19 cellular contexts compared by ENCODE assay signal in genomic region chr5:157710431-157710830, GRCh38. TPM values are rescaled to one million over a fixed set of nuclear protein-coding genes. Genes with fewer than 3 reads are reported as not detected.
DNase-seq lines count a peak whose midpoint lies in the region; ATAC-seq, FAIRE-seq and TF ChIP-seq lines count a peak whose summit lies in the region.
"Had no signal": no experiment of that assay in that cellular context is flagged by ENCODE, and none has a peak within 500 bp of the region (broad histone marks: within the 10 kb centered on the region; RNA-seq: fewer than 3 reads in every experiment).

No MANE protein-coding gene starts in this region.

- H3K4me2 ChIP-seq in IMR-90 (ENCODE audit: low read depth, low read length) = no peak overlapping the region
- H3K4me2 ChIP-seq in osteoblast (ENCODE audit: insufficient read depth, low read length) = peak overlapping the region; percentile 78
- H3K4me2 ChIP-seq: BLaER1 treated with 17β-estradiol and CSF1 and Interleukin-3, amounts not matched to agents 10 nM and 100 nM; KMS-11 had no signal

- H3K4me1 ChIP-seq in ACC112 (ENCODE audit: control insufficient read depth, insufficient read depth, low read length, unreplicated experiment) = peaks cover 11% of the 10 kb centered on the region
- peaks cover 2% of the 10 kb centered on the region; the same call in 1 of the 2 replicates for H3K4me1 ChIP-seq in IMR-90 (ENCODE audit: control insufficient read depth, insufficient read depth, low read length)
- peaks cover 32% of the 10 kb centered on the region for H3K4me1 ChIP-seq in osteoblast (ENCODE audit: insufficient read depth, low read length)
- H3K4me1 ChIP-seq: BLaER1 treated with 17β-estradiol and CSF1 and Interleukin-3, amounts not matched to agents 10 nM and 100 nM had no signal

- no peak overlapping the region for H2BK120ac ChIP-seq in IMR-90 (ENCODE audit: low read depth, low read length)

- H2AFZ ChIP-seq in ACC112 (ENCODE audit: low read length, unreplicated experiment) (no peak overlapping the region), IMR-90 (replicated peaks; ENCODE audit: low read length, poor library complexity) (no peak overlapping the region), osteoblast (ENCODE audit: low read length) (no peak overlapping the region)

- no peak for TF ChIP-seq CTCF in IMR-90 (conservative IDR thresholded peaks at IDR 0.05; ENCODE audit: low read depth, low read length)
- TF ChIP-seq CTCF in astrocyte of the spinal cord (IDR thresholded peaks at IDR 0.05; ENCODE audit: low read depth, low read length) = no peak
- TF ChIP-seq CTCF in osteoblast (IDR thresholded peaks at IDR 0.05; ENCODE audit: extremely low read depth, low read depth, low read length) = no peak

- H4K91ac ChIP-seq in IMR-90 (ENCODE audit: insufficient read depth, low read depth, low read length) = no peak overlapping the region; the same call in 1 of the 2 replicates

- BruUV-seq in IMR-90 (replicated peaks; lab: Mats Ljungman, UMichigan) = no TSS peak

- CTCF ChIA-PET in IMR-90 (lab: Yijun Ruan, JAX) = interaction anchor here (0.6 kb wide), 1 partner anchor 563 kb away, joined by 3 read pairs; no protein-coding TSS in a partner anchor

- in situ Hi-C loops in IMR-90 (cut with MboI; ENCODE audit: low sequenced_read_pairs) = loop anchor here (10.0 kb wide), 2 partner anchors 206 to 356 kb away; no protein-coding TSS in a partner anchor
- in situ Hi-C loops in astrocyte of the spinal cord (cut with HindIII; ENCODE audit: low sequenced_read_pairs) = no loop called here

- no peak for ATAC-seq in IMR-90 (ENCODE audit: low read depth)
- ATAC-seq: CD8-positive, alpha-beta T cell had no signal

- H3K36me3 ChIP-seq in ACC112 (ENCODE audit: insufficient read depth, low read length) (no peaks in the 10 kb centered on the region), IMR-90 (ENCODE audit: control insufficient read depth, insufficient read depth, low read length) (no peaks in the 10 kb centered on the region), osteoblast (ENCODE audit: insufficient read depth, low read length) (no peaks in the 10 kb centered on the region)
- H3K36me3 ChIP-seq: BLaER1 treated with 17β-estradiol and CSF1 and Interleukin-3, amounts not matched to agents 10 nM and 100 nM had no signal

- H3K9me3 ChIP-seq in IMR-90 (ENCODE audit: control insufficient read depth, insufficient read depth, low read length) (no peaks in the 10 kb centered on the region), osteoblast (ENCODE audit: low read depth, low read length) (no peaks in the 10 kb centered on the region)
- H3K9me3 ChIP-seq: BLaER1 treated with 17β-estradiol and CSF1 and Interleukin-3, amounts not matched to agents 10 nM and 100 nM had no signal

- H2AK9ac ChIP-seq in IMR-90 (replicated peaks; ENCODE audit: low read depth, low read length, poor library complexity) = no peak overlapping the region

- WGBS in IMR-90 (ENCODE audit: extremely low coverage in 2 of 2, insufficient read length in 1 of 2), 2 experiments = no CpG with 5 or more reads among the region's 3 CpGs

- TF ChIP-seq RAD21 in IMR-90 (IDR thresholded peaks at IDR 0.05; ENCODE audit: low read length) = no peak

- no peak overlapping the region for H3K4ac ChIP-seq in IMR-90 (ENCODE audit: low read depth, low read length)

- H4K5ac ChIP-seq in IMR-90 (ENCODE audit: low read depth, low read length) = no peak overlapping the region

- H2AK5ac ChIP-seq in IMR-90 (ENCODE audit: low read depth, low read length) = no peak overlapping the region

- H3K27ac ChIP-seq in ACC112 (ENCODE audit: low read depth, low read length) (peak overlapping the region; percentile 76), IMR-90 (ENCODE audit: insufficient read depth, low read length) (no peak overlapping the region), osteoblast (ENCODE audit: low read depth, low read length) (peak overlapping the region; percentile 73)
- H3K27ac ChIP-seq: BLaER1 treated with 17β-estradiol and CSF1 and Interleukin-3, amounts not matched to agents 10 nM and 100 nM; KMS-11 had no signal

- peak overlapping the region; percentile 60 for H2BK5ac ChIP-seq in IMR-90 (ENCODE audit: low read depth, low read length, poor library complexity, severe bottlenecking)

- H3K9ac ChIP-seq in IMR-90 (ENCODE audit: low read depth, low read length) = no peak overlapping the region
- H3K9ac ChIP-seq: BLaER1 treated with 17β-estradiol and CSF1 and Interleukin-3, amounts not matched to agents 10 nM and 100 nM; KMS-11 had no signal

- no peak overlapping the region for H3K23ac ChIP-seq in IMR-90 (ENCODE audit: low read depth, low read length)

- dilution Hi-C loops in IMR-90 (cut with HindIII; ENCODE audit: low sequenced_read_pairs, unreplicated experiment) = no loop called here

- no peak for DNase-seq in IMR-90
- peak; percentile 13 for DNase-seq in astrocyte of the spinal cord (ENCODE audit: low read depth, low spot score)
- DNase-seq in osteoblast (ENCODE audit: insufficient read length, low spot score, missing footprints) = no peak
- no peak for DNase-seq in HTR-8/SVneo (ENCODE audit: insufficient read length, low spot score)
- DNase-seq in SIG-M5 treated with dmso at 0.1 percent for 504 hours (lab: John Stamatoyannopoulos, UW; ENCODE audit: unreplicated experiment) = no peak
- no peak for DNase-seq in UCSD-AML1 (lab: John Stamatoyannopoulos, UW; ENCODE audit: unreplicated experiment)
- DNase-seq: Calu3; CD8-positive, alpha-beta T cell; DMS53; NCI-H1417; NCI-H187; NCI-H2107; NCI-H524 treated with DMSO at 0.1 percent for 48 hours had no signal

- H4K20me1 ChIP-seq in IMR-90 (ENCODE audit: insufficient read depth, low read length) (no peaks in the 10 kb centered on the region), osteoblast (ENCODE audit: insufficient read depth, low read length) (no peaks in the 10 kb centered on the region)
- H4K20me1 ChIP-seq: BLaER1 treated with 17β-estradiol and CSF1 and Interleukin-3, amounts not matched to agents 10 nM and 100 nM had no signal

- H2BK15ac ChIP-seq in IMR-90 (ENCODE audit: low read depth, low read length) = no peak overlapping the region; the same call in 2 of the 3 replicates

- H3K27me3 ChIP-seq in ACC112 (ENCODE audit: insufficient read depth, low read length) (no peaks in the 10 kb centered on the region), IMR-90 (ENCODE audit: control insufficient read depth, insufficient read depth, low read length) (no peaks in the 10 kb centered on the region), osteoblast (ENCODE audit: insufficient read depth, low read length) (no peaks in the 10 kb centered on the region)
- H3K27me3 ChIP-seq: BLaER1 treated with 17β-estradiol and CSF1 and Interleukin-3, amounts not matched to agents 10 nM and 100 nM had no signal

- H3K14ac ChIP-seq in IMR-90 (replicated peaks; ENCODE audit: low read depth, low read length) = no peak overlapping the region

- intact Hi-C loops in IMR-90 (cut with micrococcal nuclease) = loop anchor here (10.0 kb wide), 1 partner anchor 206 kb away; no protein-coding TSS in a partner anchor

- H3K79me1 ChIP-seq in IMR-90 (ENCODE audit: low read depth in 1 of 2, low read length in 2 of 2) = no peaks in the 10 kb centered on the region

- no peak for TF ChIP-seq POLR2A in IMR-90 (IDR thresholded peaks at IDR 0.05; ENCODE audit: low read depth, low read length)

- no peak overlapping the region; a peak in 2 of 4 replicates for H4K8ac ChIP-seq in IMR-90 (ENCODE audit: low read depth in 2 of 2, low read length in 2 of 2)

- H3K9me1 ChIP-seq in IMR-90 (ENCODE audit: insufficient read depth, low read length) = peaks cover 5% of the 10 kb centered on the region

- H3K56ac ChIP-seq in IMR-90 (ENCODE audit: extremely low read depth, insufficient read depth, low read length) = 0 out of 2 replicates have a peak overlapping the region, but pooled peaks have one; percentile 28

- H3K4me3 ChIP-seq in ACC112 (ENCODE audit: low read depth, low read length) (0 out of 2 replicates have a peak overlapping the region, but pooled peaks have one; percentile 25), IMR-90 (ENCODE audit: insufficient read depth, low read depth, low read length) (no peak overlapping the region), astrocyte of the spinal cord (ENCODE audit: low read depth, low read length) (no peak overlapping the region), osteoblast (ENCODE audit: insufficient read depth, low read length) (no peak overlapping the region)
- H3K4me3 ChIP-seq: BLaER1 treated with 17β-estradiol and CSF1 and Interleukin-3, amounts not matched to agents 10 nM and 100 nM had no signal

- POLR2A ChIA-PET in IMR-90 (lab: Charles Lee; ENCODE audit: unreplicated experiment) = no interaction called here

- H3K79me2 ChIP-seq in ACC112 (ENCODE audit: control insufficient read depth, insufficient read depth, low read length, unreplicated experiment) = no peaks in the 10 kb centered on the region
- H3K79me2 ChIP-seq in osteoblast (ENCODE audit: insufficient read depth, low read length) = no peaks in the 10 kb centered on the region

- peak overlapping the region; percentile 52; the same call in 1 of the 2 replicates for H2BK20ac ChIP-seq in IMR-90 (ENCODE audit: low read depth, low read length)

- no peak for FAIRE-seq in HTR-8/SVneo (lab: Jason Lieb, UNC)
- FAIRE-seq: GM12891 had no signal

- H3K18ac ChIP-seq in IMR-90 (ENCODE audit: low read depth, low read length) = no peak overlapping the region

TF ChIP-seq in IMR-90, 13 proteins besides CTCF, POLR2A, EP300 and RAD21 (continues in another document):
- no peak for TF ChIP-seq RFX5 (IDR thresholded peaks at IDR 0.05; ENCODE audit: low read depth, low read length)
- no peak for TF ChIP-seq FOS (IDR thresholded peaks at IDR 0.05; ENCODE audit: low read depth, low read length)
- TF ChIP-seq NFE2L2 (IDR thresholded peaks at IDR 0.05; ENCODE audit: low read depth, low read length) = no peak

RNA-seq across cellular contexts. Expression of gene THG1L, which starts 20.8 kb away (rescaled TPM):
- total RNA-seq in IMR-90 (2012; rRNA removed) (20.4 and 32.5 TPM in 2 replicates), osteoblast (27.9 and 30.6 TPM in 2 replicates)
- polyA plus RNA-seq in IMR-90 (2012; rRNA removed) = 12.8 and 15.2 TPM in 2 replicates
- polyA plus RNA-seq in IMR-90 (2012; cell fraction: cytosol; rRNA removed) = 5.4 and 8.9 TPM in 2 replicates
- 7.5 and 15.6 TPM in 2 replicates for polyA plus RNA-seq in IMR-90 (2012; cell fraction: nucleus; rRNA removed; ENCODE audit: low replicate concordance)

RNA-seq across cellular contexts. Expression of gene LSM11, which starts 33.1 kb away (rescaled TPM):
- 3.0 and 3.9 TPM in 2 replicates for total RNA-seq in IMR-90 (2012; rRNA removed)
- 0.92 and 1.4 TPM in 2 replicates for polyA plus RNA-seq in IMR-90 (2012; rRNA removed)
- polyA plus RNA-seq in IMR-90 (2012; cell fraction: cytosol; rRNA removed) = 0.30 and 0.45 TPM in 2 replicates
- 0.65 and 3.0 TPM in 2 replicates for polyA plus RNA-seq in IMR-90 (2012; cell fraction: nucleus; rRNA removed; ENCODE audit: low replicate concordance)
- total RNA-seq in osteoblast = 4.4 and 4.7 TPM in 2 replicates

RNA-seq across cellular contexts. Expression of gene C5orf52, which starts 39.1 kb away (rescaled TPM):
- total RNA-seq in IMR-90 (2012; rRNA removed) (not detected in 2 replicates), osteoblast (not detected in 2 replicates)
- not detected in 2 replicates for polyA plus RNA-seq in IMR-90 (2012; rRNA removed)
- polyA plus RNA-seq in IMR-90 (2012; cell fraction: cytosol; rRNA removed) = not detected in 2 replicates
- not detected in 2 replicates for polyA plus RNA-seq in IMR-90 (2012; cell fraction: nucleus; rRNA removed; ENCODE audit: low replicate concordance)
- total RNA-seq: A673; Calu3; CD8-positive, alpha-beta T cell; H4 had no signal

RNA-seq across cellular contexts. Expression of gene SOX30, which starts 58.2 kb away (rescaled TPM):
- total RNA-seq in IMR-90 (2012; rRNA removed) = not detected in 2 replicates
- not detected in 2 replicates for polyA plus RNA-seq in IMR-90 (2012; rRNA removed)
- polyA plus RNA-seq in IMR-90 (2012; cell fraction: cytosol; rRNA removed) = 0.02 and 0.04 TPM in 2 replicates
- 0.06 TPM in 1 of 2 replicates, not detected in the other for polyA plus RNA-seq in IMR-90 (2012; cell fraction: nucleus; rRNA removed; ENCODE audit: low replicate concordance)
- under 0.01 TPM in 2 replicates for total RNA-seq in osteoblast
- total RNA-seq: A673; CD8-positive, alpha-beta T cell; H4 had no signal
